16 cellular contexts compared by ENCODE assay signal in genomic region chr2:166179201-166179600, GRCh38. TPM values are rescaled to one million over a fixed set of nuclear protein-coding genes. Genes with fewer than 3 reads are reported as not detected.
A peak's percentile ranks its signal among the peaks of the same experiment; 100 is the strongest.
DNase-seq lines count a peak whose midpoint lies in the region; ATAC-seq, FAIRE-seq and TF ChIP-seq lines count a peak whose summit lies in the region.
"Had no signal": no experiment of that assay in that cellular context is flagged by ENCODE, and none has a peak within 500 bp of the region (broad histone marks: within the 10 kb centered on the region; RNA-seq: fewer than 3 reads in every experiment).

No MANE protein-coding gene starts in this region.

- H3K36me3 Mint-ChIP-seq in MCF 10A (ENCODE audit: insufficient read depth, unreplicated experiment), result no peaks in the 10 kb centered on the region
- H3K36me3 Mint-ChIP-seq in astrocyte (ENCODE audit: low read depth, unreplicated experiment), result no peaks in the 10 kb centered on the region

- TF ChIP-seq POLR2A in breast epithelium (IDR thresholded peaks at IDR 0.05), result no peak

- no peak overlapping the region for H3K4me2 ChIP-seq in astrocyte (ENCODE audit: low read length)

- H3K9me3 ChIP-seq in breast epithelium (no peaks in the 10 kb centered on the region), astrocyte (ENCODE audit: insufficient read depth, low read depth, low read length) (no peaks in the 10 kb centered on the region)

- H3K36me3 ChIP-seq in breast epithelium, result no peaks in the 10 kb centered on the region
- H3K36me3 ChIP-seq in astrocyte (ENCODE audit: insufficient read depth, low read length), result no peaks in the 10 kb centered on the region

- H3K9me3 Mint-ChIP-seq in MCF 10A (ENCODE audit: unreplicated experiment), result no peaks in the 10 kb centered on the region
- H3K9me3 Mint-ChIP-seq in astrocyte (ENCODE audit: unreplicated experiment), result no peaks in the 10 kb centered on the region
- no peaks in the 10 kb centered on the region for H3K9me3 Mint-ChIP-seq in stimulated activated naive CD8-positive, alpha-beta T cell treated with anti-CD3 and anti-CD28 coated beads, Interleukin-15, amount 100 ng/mL, for 72 hours
- H3K9me3 Mint-ChIP-seq: activated CD4-positive, alpha-beta T cell treated with anti-CD3 and anti-CD28 coated beads, Interleukin-2, amount 10 ng/mL, durations not matched to agents 7 days and 5 days; activated T-helper 1 cell treated with anti-CD3 and anti-CD28 coated beads, Interleukin-12 subunit alpha, Interleukin-12 subunit beta, Interleukin-2, Interleukin-4 antibody, amounts not matched to agents 30 ng/mL and 10 ng/mL and 1 ng/mL, durations not matched to agents 14 hours and 24 hours and 36 hours had no signal

- H3K4me1 Mint-ChIP-seq in MCF 10A (ENCODE audit: insufficient read depth, unreplicated experiment), result peaks cover 3% of the 10 kb centered on the region
- H3K4me1 Mint-ChIP-seq in astrocyte (ENCODE audit: low read depth, unreplicated experiment), result peaks cover 6% of the 10 kb centered on the region
- H3K4me1 Mint-ChIP-seq in stimulated activated naive CD8-positive, alpha-beta T cell treated with anti-CD3 and anti-CD28 coated beads, Interleukin-15, amount 100 ng/mL, for 72 hours, result no peaks in the 10 kb centered on the region
- H3K4me1 Mint-ChIP-seq: activated CD4-positive, alpha-beta T cell treated with anti-CD3 and anti-CD28 coated beads, Interleukin-2, amount 10 ng/mL, durations not matched to agents 7 days and 5 days had no signal

- H3K4me3 ChIP-seq in breast epithelium (no peak overlapping the region), astrocyte (ENCODE audit: insufficient read depth, low read depth, low read length) (no peak overlapping the region)

- H3K27ac ChIP-seq in breast epithelium, result no peak overlapping the region
- H3K27ac ChIP-seq in astrocyte (ENCODE audit: low read depth, low read length), result no peak overlapping the region

- POLR2A ChIA-PET in MCF 10A (lab: Yijun Ruan, JAX), result interaction anchor here (0.6 kb wide), 1 partner anchor 224 kb away, joined by 3 read pairs; no protein-coding TSS in a partner anchor

- H4K20me1 ChIP-seq in astrocyte (ENCODE audit: insufficient read depth, low read length), result no peaks in the 10 kb centered on the region

- H3K27me3 Mint-ChIP-seq in MCF 10A (ENCODE audit: insufficient read depth, unreplicated experiment) (peaks cover 11% of the 10 kb centered on the region), astrocyte (ENCODE audit: low read depth, unreplicated experiment) (no peaks in the 10 kb centered on the region)
- H3K27me3 Mint-ChIP-seq in stimulated activated naive CD8-positive, alpha-beta T cell treated with anti-CD3 and anti-CD28 coated beads, Interleukin-15, amount 100 ng/mL, for 72 hours, result peaks cover 10% of the 10 kb centered on the region

- H3K4me3 Mint-ChIP-seq in MCF 10A (ENCODE audit: unreplicated experiment) (no peak overlapping the region), astrocyte (ENCODE audit: unreplicated experiment) (no peak overlapping the region)
- H3K4me3 Mint-ChIP-seq in stimulated activated naive CD8-positive, alpha-beta T cell treated with anti-CD3 and anti-CD28 coated beads, Interleukin-15, amount 100 ng/mL, for 72 hours, result no peak overlapping the region
- H3K4me3 Mint-ChIP-seq: activated CD4-positive, alpha-beta T cell treated with anti-CD3 and anti-CD28 coated beads, Interleukin-2, amount 10 ng/mL, durations not matched to agents 7 days and 5 days; activated T-helper 1 cell treated with anti-CD3 and anti-CD28 coated beads, Interleukin-12 subunit alpha, Interleukin-12 subunit beta, Interleukin-2, Interleukin-4 antibody, amounts not matched to agents 30 ng/mL and 10 ng/mL and 1 ng/mL, durations not matched to agents 14 hours and 24 hours and 36 hours had no signal

- peak; percentile 56 for FAIRE-seq in astrocyte (lab: Jason Lieb, UNC)
- FAIRE-seq in frontal cortex (lab: Jason Lieb, UNC), result peak; percentile 36

- no TSS peak for BruUV-seq in MCF 10A (replicated peaks; lab: Mats Ljungman, UMichigan)

- no peak overlapping the region for H3K27ac Mint-ChIP-seq in MCF 10A (ENCODE audit: low read depth, unreplicated experiment)
- no peak overlapping the region for H3K27ac Mint-ChIP-seq in astrocyte (ENCODE audit: unreplicated experiment)
- H3K27ac Mint-ChIP-seq in stimulated activated naive CD8-positive, alpha-beta T cell treated with anti-CD3 and anti-CD28 coated beads, Interleukin-15, amount 100 ng/mL, for 72 hours, result no peak overlapping the region
- H3K27ac Mint-ChIP-seq: activated CD4-positive, alpha-beta T cell treated with anti-CD3 and anti-CD28 coated beads, Interleukin-2, amount 10 ng/mL, durations not matched to agents 7 days and 5 days; activated T-helper 1 cell treated with anti-CD3 and anti-CD28 coated beads, Interleukin-12 subunit alpha, Interleukin-12 subunit beta, Interleukin-2, Interleukin-4 antibody, amounts not matched to agents 30 ng/mL and 10 ng/mL and 1 ng/mL, durations not matched to agents 14 hours and 24 hours and 36 hours had no signal

- no peak overlapping the region for H2AFZ ChIP-seq in astrocyte (ENCODE audit: low read depth, low read length)

- no peak overlapping the region for H3K9ac ChIP-seq in astrocyte (ENCODE audit: low read length)

- H3K4me1 ChIP-seq in breast epithelium (no peaks in the 10 kb centered on the region), astrocyte (ENCODE audit: insufficient read depth, low read length) (no peaks in the 10 kb centered on the region)

- peak; percentile 5 for TF ChIP-seq CTCF in MCF 10A (IDR thresholded peaks at IDR 0.05; ENCODE audit: unreplicated experiment)
- no peak for TF ChIP-seq CTCF in breast epithelium (IDR thresholded peaks at IDR 0.05)
- peak; percentile 19 for TF ChIP-seq CTCF in astrocyte (IDR thresholded peaks at IDR 0.05; ENCODE audit: insufficient read depth, low read depth, low read length)

- DNase-seq in MCF 10A (ENCODE audit: unreplicated experiment) (no peak), breast epithelium (ENCODE audit: low spot score in 2 of 2) (no peak), astrocyte (ENCODE audit: low read depth) (no peak), frontal cortex (ENCODE audit: low spot score in 2 of 2) (no peak), superior temporal gyrus (ENCODE audit: extremely low spot score) (peak; percentile 26), ecto neural progenitor cell (ENCODE audit: low spot score) (no peak), NCI-H2171 (lab: John Stamatoyannopoulos, UW) (no peak)
- DNase-seq in stimulated activated naive CD8-positive, alpha-beta T cell treated with anti-CD3 and anti-CD28 coated beads, Interleukin-15, amount 100 ng/mL, for 72 hours, result no peak
- DNase-seq: activated CD4-positive, alpha-beta T cell treated with anti-CD3 and anti-CD28 coated beads, Interleukin-2, amount 10 ng/mL, durations not matched to agents 7 days and 5 days; MV-4-11; NCI-H2227 treated with DMSO at 0.1 percent for 48 hours; stimulated activated CD4-positive, alpha-beta T cell treated with anti-CD3 and anti-CD28 coated beads, Interleukin-1b, Interleukin-23, amount 100 ng/mL, for 48 hours had no signal

- no peak for ATAC-seq in stimulated activated naive CD8-positive, alpha-beta T cell treated with anti-CD3 and anti-CD28 coated beads, Interleukin-15, amount 100 ng/mL, for 72 hours

- intact Hi-C loops in MCF 10A (cut with micrococcal nuclease) (loop anchor here (1.0 kb wide), 2 partner anchors 240 to 337 kb away; no protein-coding TSS in a partner anchor), breast epithelium (cut with DNase I; ENCODE audit: low total_unique reads) (no loop called here)

- CTCF ChIA-PET in MCF 10A (lab: Yijun Ruan, JAX), result interaction anchor here (1.0 to 6.1 kb wide), 11 partner anchors 7 to 339 kb away, joined by 3 to 36 read pairs (median 7); partner anchors contain the start of gene SCN9A

- H3K27me3 ChIP-seq in breast epithelium, result peaks cover 0 to 8% of the 10 kb centered on the region in 2 donors
- no peaks in the 10 kb centered on the region for H3K27me3 ChIP-seq in astrocyte (ENCODE audit: insufficient read depth, low read length)

- no peaks in the 10 kb centered on the region for H3K79me2 ChIP-seq in astrocyte (ENCODE audit: insufficient read depth, low read length)

RNA-seq across cellular contexts. Expression of gene SCN1A, which starts 51.4 kb away (rescaled TPM):
- total RNA-seq in MCF 10A (2022) (not detected in 2 replicates), breast epithelium (not detected), astrocyte (not detected in 2 replicates), frontal cortex (15.1 TPM)
- total RNA-seq: activated CD4-positive, alpha-beta T cell treated with anti-CD3 and anti-CD28 coated beads, Interleukin-2, amount 10 ng/mL, durations not matched to agents 7 days and 5 days; activated T-helper 1 cell treated with anti-CD3 and anti-CD28 coated beads, Interleukin-12 subunit alpha, Interleukin-12 subunit beta, Interleukin-2, Interleukin-4 antibody, amounts not matched to agents 30 ng/mL and 10 ng/mL and 1 ng/mL, durations not matched to agents 14 hours and 24 hours and 36 hours; posterior vena cava; RPMI7951; T-helper 1 cell treated with Interleukin-12 subunit alpha and Interleukin-12 subunit beta and Interleukin-4 antibody, amounts not matched to agents 30 ng/mL and 1 ng/mL, for 36 hours had no signal

Comparison
In these comparisons a context has a peak if more than half of its experiments do, and no peak if none do; other contexts are left out.
1. CTCF ChIP-seq: peak in MCF 10A (single experiment) and astrocyte (single experiment); none in breast epithelium (0 of 3).
2. RNA of gene SCN1A, which starts 51.4 kb away (total RNA-seq): 15.1 TPM in frontal cortex (single experiment); not detected in MCF 10A, not detected in astrocyte and not detected in breast epithelium; every median in the first group is over 10 times any median in the second.